ENCODE assay signal across 8 cellular contexts in genomic region chrX:40108084-40108958, GRCh38. TPM values are rescaled to one million over a fixed set of nuclear protein-coding genes. Genes with fewer than 3 reads are reported as not detected.
DNase-seq lines count a peak whose midpoint lies in the region; ATAC-seq, FAIRE-seq and TF ChIP-seq lines count a peak whose summit lies in the region.

No MANE protein-coding gene starts in this region.

- H3K36me3 Mint-ChIP-seq in activated CD4-positive, alpha-beta T cell treated with anti-CD3 and anti-CD28 coated beads, Interleukin-2, amount 10 ng/mL, durations not matched to agents 7 days and 5 days (ENCODE audit: low read depth) = no peaks in the 10 kb centered on the region
- peaks cover 0 to 1% (median 0%) of the 10 kb centered on the region in 5 donors for H3K36me3 Mint-ChIP-seq in naive thymus-derived CD4-positive, alpha-beta T cell

- TF ChIP-seq POLR2A in GM12892 (IDR thresholded peaks at IDR 0.05; ENCODE audit: low read depth, low read length) = no peak

- H3K27me3 ChIP-seq in naive thymus-derived CD4-positive, alpha-beta T cell (ENCODE audit: control insufficient read depth in 2 of 2, insufficient read depth in 2 of 2, low read length in 2 of 2) = no peaks in the 10 kb centered on the region

- ATAC-seq in naive thymus-derived CD4-positive, alpha-beta T cell = no peak

- intact Hi-C loops in naive thymus-derived CD4-positive, alpha-beta T cell (cut with micrococcal nuclease) = loop anchor here in 1 of 2 donors (2.0 to 5.0 kb wide), 2 partner anchors 14 to 629 kb away; partner anchors contain the start of gene MED14

- H3K36me3 ChIP-seq in naive thymus-derived CD4-positive, alpha-beta T cell (ENCODE audit: control insufficient read depth in 2 of 3, insufficient read depth in 3 of 3, low read length in 3 of 3) = no peaks in the 10 kb centered on the region

- no peaks in the 10 kb centered on the region for H3K9me3 Mint-ChIP-seq in activated CD4-positive, alpha-beta T cell treated with anti-CD3 and anti-CD28 coated beads, Interleukin-2, amount 10 ng/mL, durations not matched to agents 7 days and 5 days
- H3K9me3 Mint-ChIP-seq in naive thymus-derived CD4-positive, alpha-beta T cell = peaks cover 0 to 4% (median 0%) of the 10 kb centered on the region in 11 donors

- FAIRE-seq in RCC 7860 (lab: Jason Lieb, UNC) = no peak
- FAIRE-seq in GM12892 (lab: Jason Lieb, UNC) = no peak

- peaks cover 10% of the 10 kb centered on the region for H3K27me3 Mint-ChIP-seq in activated CD4-positive, alpha-beta T cell treated with anti-CD3 and anti-CD28 coated beads, Interleukin-2, amount 10 ng/mL, durations not matched to agents 7 days and 5 days
- H3K27me3 Mint-ChIP-seq in naive thymus-derived CD4-positive, alpha-beta T cell = peaks cover 0 to 7% (median 0%) of the 10 kb centered on the region in 5 donors

- no peak for DNase-seq in activated CD4-positive, alpha-beta T cell treated with anti-CD3 and anti-CD28 coated beads, Interleukin-2, amount 10 ng/mL, durations not matched to agents 7 days and 5 days
- no peak for DNase-seq in activated CD4-positive, alpha-beta T cell treated with anti-CD3 and anti-CD28 coated beads for 1 hour
- peak; percentile 60 for DNase-seq in RCC 7860 (ENCODE audit: low spot score)
- DNase-seq in epithelial cell of prostate (ENCODE audit: low read depth, low spot score) = no peak
- DNase-seq in naive thymus-derived CD4-positive, alpha-beta T cell = no peak
- DNase-seq in GM12892 (ENCODE audit: insufficient read length) = no peak
- no peak for DNase-seq in cerebellar nuclear complex (lab: John Stamatoyannopoulos, UW)
- no peak for DNase-seq in GF-D8 (lab: John Stamatoyannopoulos, UW)

- H3K4me1 ChIP-seq in naive thymus-derived CD4-positive, alpha-beta T cell (ENCODE audit: control insufficient read depth in 2 of 2, insufficient read depth in 2 of 2, low read length in 2 of 2) = no peaks in the 10 kb centered on the region

- peak overlapping the region; percentile 71 for H3K27ac ChIP-seq in epithelial cell of prostate
- H3K27ac ChIP-seq in naive thymus-derived CD4-positive, alpha-beta T cell (ENCODE audit: low read depth, low read length) = peak overlapping the region; percentile 23

- H3K4me3 ChIP-seq in naive thymus-derived CD4-positive, alpha-beta T cell (ENCODE audit: low read length) = peak overlapping the region; percentile 43

- H3K4me1 Mint-ChIP-seq in activated CD4-positive, alpha-beta T cell treated with anti-CD3 and anti-CD28 coated beads, Interleukin-2, amount 10 ng/mL, durations not matched to agents 7 days and 5 days = peaks cover 20% of the 10 kb centered on the region
- H3K4me1 Mint-ChIP-seq in naive thymus-derived CD4-positive, alpha-beta T cell = peaks cover 0 to 28% (median 13%) of the 10 kb centered on the region in 7 donors

- H3K27ac Mint-ChIP-seq in activated CD4-positive, alpha-beta T cell treated with anti-CD3 and anti-CD28 coated beads, Interleukin-2, amount 10 ng/mL, durations not matched to agents 7 days and 5 days = no peak overlapping the region
- H3K27ac Mint-ChIP-seq in naive thymus-derived CD4-positive, alpha-beta T cell = peak overlapping the region in 1 of 9 donors; percentile 38

- H3K9me3 ChIP-seq in naive thymus-derived CD4-positive, alpha-beta T cell (ENCODE audit: control insufficient read depth in 2 of 3, low read length in 3 of 3) = no peaks in the 10 kb centered on the region

- CTCF ChIA-PET in activated CD4-positive, alpha-beta T cell treated with anti-CD3 and anti-CD28 coated beads, Interleukin-2, amount 10 ng/mL, durations not matched to agents 7 days and 5 days (lab: Charles Lee) = interaction anchor here (1.1 kb wide), 1 partner anchor 11 kb away, joined by 3 read pairs; the partner anchor contains the start of gene BCOR
- CTCF ChIA-PET in naive thymus-derived CD4-positive, alpha-beta T cell (lab: Charles Lee) = no interaction called here

- peak overlapping the region; percentile 47 for H3K4me3 Mint-ChIP-seq in activated CD4-positive, alpha-beta T cell treated with anti-CD3 and anti-CD28 coated beads, Interleukin-2, amount 10 ng/mL, durations not matched to agents 7 days and 5 days
- H3K4me3 Mint-ChIP-seq in naive thymus-derived CD4-positive, alpha-beta T cell = peak overlapping the region; percentile 69 to 87 (median 77)

- POLR2A ChIA-PET in activated CD4-positive, alpha-beta T cell treated with anti-CD3 and anti-CD28 coated beads, Interleukin-2, amount 10 ng/mL, durations not matched to agents 7 days and 5 days (lab: Charles Lee) = interaction anchor here (0.5 kb wide), 1 partner anchor 25 kb away, joined by 6 read pairs; no protein-coding TSS in a partner anchor
- POLR2A ChIA-PET in naive thymus-derived CD4-positive, alpha-beta T cell (lab: Charles Lee) = interaction anchor here (0.7 to 5.5 kb wide), 9 partner anchors 9 to 68 kb away, joined by 3 to 32 read pairs (median 4); partner anchors contain the start of gene BCOR

RNA-seq across cellular contexts. Expression of gene BCOR, which starts 10.6 kb away (rescaled TPM):
- 10 to 100 TPM; 53.1 to 54.9 TPM for total RNA-seq in activated CD4-positive, alpha-beta T cell treated with anti-CD3 and anti-CD28 coated beads, Interleukin-2, amount 10 ng/mL, durations not matched to agents 7 days and 5 days
- total RNA-seq in naive thymus-derived CD4-positive, alpha-beta T cell = 10 to 100 TPM; 23.3 to 55.2 (median 43.3) TPM
- polyA plus RNA-seq in naive thymus-derived CD4-positive, alpha-beta T cell = 1 to 10 TPM; 3.8 to 9.1 TPM
- 9.0 TPM for polyA plus RNA-seq in GM12892 (2012; ENCODE audit: missing spikeins)
